Comparison of ENCODE assay signal across 22 cellular contexts in genomic region chr1:27499142-27499541, GRCh38. TPM values are rescaled to one million over a fixed set of nuclear protein-coding genes. Genes with fewer than 3 reads are reported as not detected.
DNase-seq lines count a peak whose midpoint lies in the region; ATAC-seq and TF ChIP-seq lines count a peak whose summit lies in the region.
"Had no signal": no experiment of that assay in that cellular context is flagged by ENCODE, and none has a peak within 500 bp of the region (broad histone marks: within the 10 kb centered on the region; RNA-seq: fewer than 3 reads in every experiment).

No MANE protein-coding gene starts in this region.

- no peaks in the 10 kb centered on the region for H3K9me3 ChIP-seq in HEK293 (ENCODE audit: control insufficient read depth, insufficient read depth, low read depth, low read length)
- H3K9me3 ChIP-seq in SJSA1 (replicated peaks), result no peaks in the 10 kb centered on the region
- H3K9me3 ChIP-seq: A549; BLaER1 treated with 17β-estradiol and CSF1 and Interleukin-3, amounts not matched to agents 10 nM and 100 nM; HAP-1 had no signal

- H3K4me1 ChIP-seq in HEK293 (ENCODE audit: control insufficient read depth, insufficient read depth, low read length) (no peaks in the 10 kb centered on the region; the same call in 1 of the 2 replicates), SJSA1 (replicated peaks) (peaks cover 18% of the 10 kb centered on the region)

- WGBS in lower leg skin, 2 donors, result 98% methylated on average over 2 of the region's 2 CpGs

- no peaks in the 10 kb centered on the region for H3K9me3 Mint-ChIP-seq in memory B cell
- H3K9me3 Mint-ChIP-seq in stimulated activated memory B cell treated with anti-CD40 and anti-IgM and Interleukin-4, amounts not matched to agents 10 μg/mL and 1 μg/mL and 100 μg/mL, for 72 hours, result no peaks in the 10 kb centered on the region
- H3K9me3 Mint-ChIP-seq: CD4-positive, alpha-beta T cell had no signal

- intact Hi-C loops in lower leg skin (cut with DNase I; ENCODE audit: low total_unique reads), result no loop called here

- no peak overlapping the region for H3K27ac ChIP-seq in HEK293 (ENCODE audit: extremely low read depth, low read depth, low read length)
- peak overlapping the region; percentile 61 for H3K27ac ChIP-seq in SJSA1
- H3K27ac ChIP-seq: A549; BLaER1 treated with 17β-estradiol and CSF1 and Interleukin-3, amounts not matched to agents 10 nM and 100 nM had no signal

- POLR2A ChIA-PET in HEK293 (lab: Yijun Ruan, JAX), result no interaction called here

- peak overlapping the region; percentile 49 for H3K4me3 Mint-ChIP-seq in memory B cell
- H3K4me3 Mint-ChIP-seq in stimulated activated memory B cell treated with anti-CD40 and anti-IgM and Interleukin-4, amounts not matched to agents 10 μg/mL and 1 μg/mL and 100 μg/mL, for 72 hours, result no peak overlapping the region
- H3K4me3 Mint-ChIP-seq: CD4-positive, alpha-beta T cell; GM23338 had no signal

- H3K27ac Mint-ChIP-seq in memory B cell, result no peak overlapping the region
- peak overlapping the region; percentile 60 for H3K27ac Mint-ChIP-seq in stimulated activated memory B cell treated with anti-CD40 and anti-IgM and Interleukin-4, amounts not matched to agents 10 μg/mL and 1 μg/mL and 100 μg/mL, for 72 hours
- H3K27ac Mint-ChIP-seq: CD4-positive, alpha-beta T cell; GM23338 had no signal

- ATAC-seq in memory B cell (ENCODE audit: low read depth), result no peak
- no peak for ATAC-seq in stimulated activated memory B cell treated with anti-CD40 and anti-IgM and Interleukin-4, amounts not matched to agents 10 μg/mL and 1 μg/mL and 100 μg/mL, for 72 hours
- ATAC-seq in HG02973 (IDR thresholded peaks at IDR 0.05; ENCODE audit: unreplicated experiment), result no peak
- ATAC-seq: A549, GM23338, HepG2 had no signal

- DNase-seq in SJSA1 (ENCODE audit: low read depth in 1 of 2, low spot score in 2 of 2) (no peak), memory B cell (ENCODE audit: low spot score in 2 of 2) (no peak), DMS153 (lab: John Stamatoyannopoulos, UW) (no peak), lower leg skin (ENCODE audit: low spot score in 2 of 2) (no peak)
- DNase-seq: AML-193; CD4-positive, alpha-beta T cell; NCI-H1048; NCI-H1417; NCI-H1694; NCI-H2029 treated with DMSO at 0.1 percent for 48 hours; NCI-H446 treated with DMSO at 0.1 percent for 48 hours; SIG-M5; T-helper 1 cell had no signal

- CTCF ChIA-PET in HEK293 (lab: Yijun Ruan, JAX), result interaction anchor here (2.2 kb wide), 1 partner anchor 57 kb away, joined by 5 read pairs; no protein-coding TSS in a partner anchor

- H3K4me3 ChIP-seq in HEK293 (ENCODE audit: low read depth, low read length), result no peak overlapping the region
- no peak overlapping the region for H3K4me3 ChIP-seq in SJSA1
- H3K4me3 ChIP-seq in lower leg skin (ENCODE audit: low read depth, poor library complexity, severe bottlenecking), result no peak overlapping the region
- H3K4me3 ChIP-seq: A549; BLaER1 treated with 17β-estradiol and CSF1 and Interleukin-3, amounts not matched to agents 10 nM and 100 nM; GM23338; HAP-1; K562 had no signal

- no peaks in the 10 kb centered on the region for H3K27me3 Mint-ChIP-seq in memory B cell
- no peaks in the 10 kb centered on the region for H3K27me3 Mint-ChIP-seq in stimulated activated memory B cell treated with anti-CD40 and anti-IgM and Interleukin-4, amounts not matched to agents 10 μg/mL and 1 μg/mL and 100 μg/mL, for 72 hours
- H3K27me3 Mint-ChIP-seq: CD4-positive, alpha-beta T cell had no signal

- no peak for TF ChIP-seq CTCF in HEK293 (tag by site-specific recombination; IDR thresholded peaks at IDR 0.05)
- no peak for TF ChIP-seq CTCF in lower leg skin (IDR thresholded peaks at IDR 0.05)

- TF ChIP-seq POLR2A in lower leg skin (IDR thresholded peaks at IDR 0.05), result no peak

- H3K36me3 Mint-ChIP-seq in memory B cell, result no peaks in the 10 kb centered on the region
- no peaks in the 10 kb centered on the region for H3K36me3 Mint-ChIP-seq in stimulated activated memory B cell treated with anti-CD40 and anti-IgM and Interleukin-4, amounts not matched to agents 10 μg/mL and 1 μg/mL and 100 μg/mL, for 72 hours

- peaks cover 8% of the 10 kb centered on the region for H3K4me1 Mint-ChIP-seq in memory B cell
- H3K4me1 Mint-ChIP-seq in stimulated activated memory B cell treated with anti-CD40 and anti-IgM and Interleukin-4, amounts not matched to agents 10 μg/mL and 1 μg/mL and 100 μg/mL, for 72 hours, result peaks cover 25% of the 10 kb centered on the region

- H3K27me3 ChIP-seq in SJSA1 (replicated peaks), result no peaks in the 10 kb centered on the region
- H3K27me3 ChIP-seq: BLaER1 treated with 17β-estradiol and CSF1 and Interleukin-3, amounts not matched to agents 10 nM and 100 nM had no signal

- no peaks in the 10 kb centered on the region for H3K36me3 ChIP-seq in HEK293 (ENCODE audit: control insufficient read depth in 2 of 2, insufficient read depth in 1 of 2, low read length in 2 of 2)
- H3K36me3 ChIP-seq in SJSA1, result no peaks in the 10 kb centered on the region
- H3K36me3 ChIP-seq: BLaER1 treated with 17β-estradiol and CSF1 and Interleukin-3, amounts not matched to agents 10 nM and 100 nM; HAP-1 had no signal

TF ChIP-seq in HEK293, 187 proteins besides CTCF, POLR2A, EP300 and RAD21:
- TF ChIP-seq ZFP3 (tag by site-specific recombination; IDR thresholded peaks at IDR 0.05; ENCODE audit: low read depth), result peak; percentile 96
- no peak for TF ChIP-seq ZNF394 (tag by site-specific recombination; IDR thresholded peaks at IDR 0.05; ENCODE audit: borderline replicate concordance)

RNA-seq across cellular contexts. Expression of gene WASF2, which starts 9.2 kb away (rescaled TPM):
- 16.4 and 19.2 TPM in 2 replicates for total RNA-seq in SJSA1 (2014; rRNA removed; shearing (Covaris generic))
- 10 to 100 TPM; 53.8 to 76.6 (median 70.3) TPM for total RNA-seq in lower leg skin
